Comparison of ENCODE assay signal across 11 cellular contexts in the genomic region with DNA sequence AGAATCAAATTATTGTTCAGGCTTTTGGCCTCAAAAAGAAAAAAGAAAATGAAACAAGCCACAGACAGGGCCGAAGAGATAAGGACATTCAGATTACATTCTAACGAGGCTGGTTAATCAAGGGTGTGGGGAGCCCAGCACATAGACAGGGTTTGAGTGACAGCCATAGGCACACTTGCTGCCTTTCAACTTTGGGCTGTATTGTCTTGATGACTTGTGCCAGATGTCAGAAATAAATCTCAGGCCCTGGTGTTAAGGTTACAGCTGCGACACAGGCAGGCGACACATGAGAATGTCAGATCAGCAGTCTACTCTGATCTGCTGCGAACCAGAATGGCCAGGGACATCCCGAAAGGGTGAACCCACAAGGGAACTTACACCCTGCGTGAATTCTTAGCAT.
"Had no signal": no experiment of that assay in that cellular context is flagged by ENCODE, and none has a peak within 500 bp of the region (broad histone marks: within the 10 kb centered on the region; RNA-seq: fewer than 3 reads in every experiment).

No MANE protein-coding gene starts in this region.

- H3K4me1 ChIP-seq: ascending aorta, uterus had no signal

- H3K36me3 Mint-ChIP-seq: naive thymus-derived CD4-positive, alpha-beta T cell; WTC11 had no signal

- ATAC-seq: activated naive CD8-positive, alpha-beta T cell treated with anti-CD3 and anti-CD28 coated beads, Interleukin-2, amount 50 U/mL, for 24 hours; naive thymus-derived CD4-positive, alpha-beta T cell; WTC11 had no signal

- H3K4me3 Mint-ChIP-seq: activated CD4-positive, alpha-beta T cell treated with anti-CD3 and anti-CD28 coated beads, Interleukin-2, amount 10 ng/mL, durations not matched to agents 24 days and 14 days; activated naive CD8-positive, alpha-beta T cell treated with anti-CD3 and anti-CD28 coated beads, Interleukin-2, amount 50 U/mL, for 24 hours; activated T-helper 1 cell treated with anti-CD3 and anti-CD28 coated beads, Interleukin-12 subunit alpha, Interleukin-12 subunit beta, Interleukin-2, Interleukin-4 antibody, amounts not matched to agents 30 ng/mL and 10 ng/mL and 1 ng/mL, durations not matched to agents 14 hours and 24 hours and 36 hours; naive thymus-derived CD4-positive, alpha-beta T cell; T-helper 1 cell treated with Interleukin-12 subunit alpha and Interleukin-12 subunit beta and Interleukin-4 antibody, amounts not matched to agents 30 μg/mL and 1 μg/mL, for 36 hours; WTC11 had no signal

- H3K27ac Mint-ChIP-seq: activated CD4-positive, alpha-beta T cell treated with anti-CD3 and anti-CD28 coated beads, Interleukin-2, amount 10 ng/mL, durations not matched to agents 24 days and 14 days; activated naive CD8-positive, alpha-beta T cell treated with anti-CD3 and anti-CD28 coated beads, Interleukin-2, amount 50 U/mL, for 24 hours; activated T-helper 1 cell treated with anti-CD3 and anti-CD28 coated beads, Interleukin-12 subunit alpha, Interleukin-12 subunit beta, Interleukin-2, Interleukin-4 antibody, amounts not matched to agents 30 ng/mL and 10 ng/mL and 1 ng/mL, durations not matched to agents 14 hours and 24 hours and 36 hours; naive thymus-derived CD4-positive, alpha-beta T cell; T-helper 1 cell treated with Interleukin-12 subunit alpha and Interleukin-12 subunit beta and Interleukin-4 antibody, amounts not matched to agents 30 μg/mL and 1 μg/mL, for 36 hours; WTC11 had no signal

- H3K9me3 ChIP-seq: ascending aorta, uterus had no signal

- H3K36me3 ChIP-seq: ascending aorta, uterus had no signal

- H3K27me3 ChIP-seq: ascending aorta, uterus had no signal

- H3K27me3 Mint-ChIP-seq: activated CD4-positive, alpha-beta T cell treated with anti-CD3 and anti-CD28 coated beads, Interleukin-2, amount 10 ng/mL, durations not matched to agents 24 days and 14 days had no signal

- H3K27ac ChIP-seq: ascending aorta, skin epidermis, uterus had no signal

- DNase-seq: activated CD4-positive, alpha-beta T cell treated with anti-CD3 and anti-CD28 coated beads, Interleukin-2, amount 10 ng/mL, durations not matched to agents 24 days and 14 days; activated naive CD4-positive, alpha-beta T cell treated with Interleukin-2 at 50 U/mL for 16 hours; activated naive CD8-positive, alpha-beta T cell treated with anti-CD3 and anti-CD28 coated beads, Interleukin-2, amount 50 U/mL, for 24 hours; naive thymus-derived CD4-positive, alpha-beta T cell; uterus had no signal

- H3K4me1 Mint-ChIP-seq: activated CD4-positive, alpha-beta T cell treated with anti-CD3 and anti-CD28 coated beads, Interleukin-2, amount 10 ng/mL, durations not matched to agents 24 days and 14 days; activated naive CD8-positive, alpha-beta T cell treated with anti-CD3 and anti-CD28 coated beads, Interleukin-2, amount 50 U/mL, for 24 hours; naive thymus-derived CD4-positive, alpha-beta T cell; WTC11 had no signal

- H3K9me3 Mint-ChIP-seq: activated CD4-positive, alpha-beta T cell treated with anti-CD3 and anti-CD28 coated beads, Interleukin-2, amount 10 ng/mL, durations not matched to agents 24 days and 14 days; activated T-helper 1 cell treated with anti-CD3 and anti-CD28 coated beads, Interleukin-12 subunit alpha, Interleukin-12 subunit beta, Interleukin-2, Interleukin-4 antibody, amounts not matched to agents 30 ng/mL and 10 ng/mL and 1 ng/mL, durations not matched to agents 14 hours and 24 hours and 36 hours; T-helper 1 cell treated with Interleukin-12 subunit alpha and Interleukin-12 subunit beta and Interleukin-4 antibody, amounts not matched to agents 30 μg/mL and 1 μg/mL, for 36 hours; WTC11 had no signal

- H3K4me3 ChIP-seq: ascending aorta, lung, skin epidermis, uterus had no signal
